Comparison of ENCODE assay signal across 8 cellular contexts in the genomic region with DNA sequence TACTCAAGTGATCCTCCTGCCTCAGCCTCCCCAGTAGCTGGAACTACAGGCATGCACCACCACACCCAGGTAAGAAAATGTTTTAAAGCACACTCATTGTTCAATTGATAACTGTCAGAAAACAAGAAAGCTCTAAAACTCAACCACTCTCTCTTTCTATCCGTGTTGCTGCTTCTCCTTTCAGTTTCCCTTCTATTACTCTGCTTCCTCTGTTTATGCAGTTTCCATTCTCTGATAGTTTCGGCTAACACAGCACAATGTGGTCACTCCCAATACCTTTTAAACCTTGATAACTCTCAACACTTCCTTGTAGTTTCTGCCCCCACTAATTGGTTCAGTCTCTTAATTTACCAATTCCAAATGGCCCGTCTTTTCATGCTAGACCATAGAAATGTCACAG. TPM values are rescaled to one million over a fixed set of nuclear protein-coding genes. Genes with fewer than 3 reads are reported as not detected.
A peak's percentile ranks its signal among the peaks of the same experiment; 100 is the strongest.
DNase-seq lines count a peak whose midpoint lies in the region; ATAC-seq, FAIRE-seq and TF ChIP-seq lines count a peak whose summit lies in the region.

No MANE protein-coding gene starts in this region.

- DNase-seq in GM12891 (ENCODE audit: insufficient read length, low spot score) (peak; percentile 12), NOMO-1 treated with dmso at 0.1 percent for 144 hours (lab: John Stamatoyannopoulos, UW; ENCODE audit: unreplicated experiment) (peak; percentile 62), activated gamma-delta T cell (lab: John Stamatoyannopoulos, UW) (no peak), A673 (ENCODE audit: low spot score) (no peak)
- no peak for DNase-seq in central memory CD4-positive, alpha-beta T cell
- no peak for DNase-seq in activated CD4-positive, alpha-beta T cell treated with anti-CD3 and anti-CD28 coated beads, Interleukin-2, amount 50 U/mL, for 48 hours

- TF ChIP-seq CTCF in A673 (conservative IDR thresholded peaks at IDR 0.05; ENCODE audit: low read depth, low read length), result no peak

- intact Hi-C loops in A673 (cut with micrococcal nuclease; ENCODE audit: unreplicated experiment), result no loop called here

- H3K4me3 ChIP-seq in A673 (ENCODE audit: low read depth, low read length, poor library complexity, severe bottlenecking), result no peak overlapping the region

- BruUV-seq in A673 (replicated peaks; lab: Mats Ljungman, UMichigan), result no TSS peak

- no peak for TF ChIP-seq POLR2A in GM12891 (IDR thresholded peaks at IDR 0.05; ENCODE audit: low read depth, low read length)

- H3K27me3 ChIP-seq in A673 (replicated peaks; ENCODE audit: insufficient read depth, low read depth, low read length, poor library complexity), result peaks cover 4% of the 10 kb centered on the region

- ATAC-seq in GM19372 (IDR thresholded peaks at IDR 0.05; ENCODE audit: low read depth, unreplicated experiment) (peak; percentile 99), HG02981 (IDR thresholded peaks at IDR 0.05; ENCODE audit: unreplicated experiment) (peak; percentile 97)

- H3K27ac ChIP-seq in A673 (ENCODE audit: low read depth, low read length, poor library complexity, severe bottlenecking), result no peak overlapping the region

- no peak for FAIRE-seq in GM12891 (lab: Jason Lieb, UNC)

- no peaks in the 10 kb centered on the region for H3K9me3 ChIP-seq in A673 (ENCODE audit: low read depth, low read length, poor library complexity, severe bottlenecking)

- CTCF ChIA-PET in A673 (lab: Charles Lee), result no interaction called here

- POLR2A ChIA-PET in A673 (lab: Charles Lee; ENCODE audit: low non-redundant PET), result no interaction called here

- H3K4me1 ChIP-seq in A673 (ENCODE audit: insufficient read depth, low read length, poor library complexity, severe bottlenecking), result no peaks in the 10 kb centered on the region

- H3K36me3 ChIP-seq in A673 (ENCODE audit: insufficient read depth, low read length, poor library complexity, severe bottlenecking), result no peaks in the 10 kb centered on the region

TF ChIP-seq in GM12891, 5 proteins besides CTCF, POLR2A, EP300 and RAD21:
- TF ChIP-seq PAX5 (IDR thresholded peaks at IDR 0.05; ENCODE audit: insufficient read depth, low read length, severe bottlenecking) (no peak), SPI1 (IDR thresholded peaks at IDR 0.05; ENCODE audit: low read depth, low read length) (peak; percentile 59), POU2F2 (IDR thresholded peaks at IDR 0.05; ENCODE audit: low read depth, low read length) (no peak), TAF1 (IDR thresholded peaks at IDR 0.05; ENCODE audit: low read depth, low read length) (no peak)

RNA-seq across cellular contexts. Expression of gene NR4A3, which starts 59.2 kb away (rescaled TPM):
- 3.3 TPM for polyA plus RNA-seq in GM12891 (2012; ENCODE audit: low read depth, missing spikeins)
- total RNA-seq in A673 (2021), result 6.4 and 6.6 TPM in 2 replicates

Comparison
In these comparisons a context has a peak if more than half of its experiments do, and no peak if none do; other contexts are left out.
1. DNase-seq: peak in GM12891 (single experiment) and NOMO-1 treated with dmso at 0.1 percent for 144 hours (single experiment); none in activated gamma-delta T cell (single experiment), A673 (single experiment), central memory CD4-positive, alpha-beta T cell (single experiment) and activated CD4-positive, alpha-beta T cell treated with anti-CD3 and anti-CD28 coated beads, Interleukin-2, amount 50 U/mL, for 48 hours (0 of 2).